ENCODE assay signal across 15 cellular contexts in the genomic region with DNA sequence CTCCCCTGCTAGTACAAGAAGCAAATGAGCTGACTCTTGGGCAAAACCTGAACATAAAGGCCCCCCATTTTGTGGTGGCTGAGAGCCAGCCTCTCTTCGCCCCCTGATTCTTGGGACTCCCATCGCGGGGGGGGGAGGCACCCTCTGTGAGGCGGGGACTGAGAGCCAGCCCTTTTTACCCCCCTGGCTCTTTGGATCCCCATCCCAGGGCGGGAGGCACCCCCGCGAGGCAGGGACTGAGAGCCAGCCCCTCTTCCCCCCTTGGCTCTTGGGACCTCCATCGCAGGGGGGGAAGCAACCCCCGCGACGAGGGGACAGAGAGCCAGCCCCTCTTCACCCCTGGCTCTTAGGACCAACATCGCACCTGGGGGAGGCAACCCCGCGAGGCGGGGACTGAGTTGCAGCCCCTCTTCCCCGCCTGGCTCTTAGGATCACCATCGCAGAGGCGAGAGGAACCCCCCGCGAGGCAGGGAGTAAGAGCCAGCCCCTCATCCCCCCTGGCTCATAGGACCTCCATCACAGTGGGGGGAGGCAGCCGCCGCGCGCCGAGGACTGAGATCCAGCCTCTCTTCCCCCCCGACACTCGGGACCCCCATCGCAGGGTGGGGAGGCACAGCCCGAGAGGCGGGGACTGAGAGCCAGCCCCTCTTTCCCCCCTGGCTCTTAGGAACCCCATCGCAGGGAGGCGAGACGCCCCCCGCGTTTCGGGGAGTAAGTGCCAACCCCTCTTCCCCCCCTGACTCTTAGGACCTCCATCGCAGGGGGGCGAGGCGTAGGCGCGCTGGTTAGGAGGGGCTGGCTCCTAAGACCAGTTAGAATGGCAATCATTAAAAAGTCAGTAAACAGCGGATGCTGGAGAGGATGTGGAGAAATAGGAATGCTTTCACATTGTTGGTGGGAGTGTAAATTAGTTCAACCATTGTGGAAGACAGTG.
"Had no signal": no experiment of that assay in that cellular context is flagged by ENCODE, and none has a peak within 500 bp of the region (broad histone marks: within the 10 kb centered on the region; RNA-seq: fewer than 3 reads in every experiment).

No MANE protein-coding gene starts in this region.

- H3K27ac Mint-ChIP-seq: naive B cell, progenitor cell of endocrine pancreas had no signal

- H3K4me1 ChIP-seq: heart left ventricle, left lung, lower lobe of right lung, pancreas, tibial artery had no signal

- H3K27ac ChIP-seq: coronary artery, heart left ventricle, left lung, lower lobe of right lung, pancreas, tibial artery had no signal

- ATAC-seq: heart left ventricle, left lung, pancreas, right cardiac atrium had no signal

- H3K9me3 ChIP-seq: pancreas had no signal

- H3K36me3 ChIP-seq: heart left ventricle, left lung, lower lobe of right lung, pancreas, tibial artery had no signal

- H3K36me3 Mint-ChIP-seq: naive B cell had no signal

- DNase-seq: effector CD8-positive, alpha-beta T cell; heart left ventricle; hippocampal formation; lower lobe of right lung; mesendoderm; naive B cell; small intestine; stimulated activated CD4-positive, alpha-beta T cell treated with anti-CD3 and anti-CD28 coated beads, Interleukin-12 subunit alpha, Interleukin-12 subunit beta, amount 100 ng/mL, for 4 hours; stimulated activated naive CD4-positive, alpha-beta T cell treated with Interleukin-2 at 50 U/mL for 16 hours had no signal

- H3K27me3 Mint-ChIP-seq: naive B cell, progenitor cell of endocrine pancreas had no signal

- H3K4me3 Mint-ChIP-seq: naive B cell had no signal

- H3K27me3 ChIP-seq: heart left ventricle, left lung, pancreas, tibial artery had no signal

- H3K4me3 ChIP-seq: coronary artery, heart left ventricle, left lung, lower lobe of right lung, pancreas, tibial artery had no signal
